In genomic region chr6:26318459-26319404, GRCh38 we compare ENCODE assay signal across 1 cellular context.
TF ChIP-seq lines count a peak whose summit lies in the region.

No MANE protein-coding gene starts in this region.

TF ChIP-seq in K562, 482 proteins besides CTCF, POLR2A, EP300 and RAD21 (continued from another document and continues in another):
- TF ChIP-seq ZBTB40 (IDR thresholded peaks at IDR 0.05) (peak; percentile 69), ZBTB40 (CRISPR knock-in tag; IDR thresholded peaks at IDR 0.05) (no peak), LARP7 (IDR thresholded peaks at IDR 0.05) (0 out of 2 replicates have a peak, but pooled peaks have one; percentile 0), MIER1 (IDR thresholded peaks at IDR 0.05; ENCODE audit: low read depth) (no peak; the same call in 1 of the 2 replicates), ASH1L (IDR thresholded peaks at IDR 0.05; ENCODE audit: borderline replicate concordance, low read depth, partially characterized antibody) (peak; percentile 11), PTRF (tag; IDR thresholded peaks at IDR 0.05) (peak; percentile 13; the same call in 1 of the 2 replicates), CEBPG (CRISPR knock-in tag; IDR thresholded peaks at IDR 0.05) (peak; percentile 18; the same call in 1 of the 2 replicates), CEBPG (tag; conservative IDR thresholded peaks at IDR 0.05 in 1 of 2, IDR thresholded peaks at IDR 0.05 in 1 of 2) (no peak), XRCC4 (IDR thresholded peaks at IDR 0.05; ENCODE audit: extremely low read depth, insufficient read depth, insufficient read length) (no peak), HMBOX1 (IDR thresholded peaks at IDR 0.05) (no peak), PHF21A (IDR thresholded peaks at IDR 0.05; ENCODE audit: borderline replicate concordance, low read depth) (0 out of 2 replicates have a peak, but pooled peaks have one; percentile 38), HLTF (IDR thresholded peaks at IDR 0.05) (0 out of 2 replicates have a peak, but pooled peaks have one; percentile 12), ZNF699 (CRISPR knock-in tag; IDR thresholded peaks at IDR 0.05; ENCODE audit: insufficient replicate concordance) (no peak), FUS (optimal IDR thresholded peaks at IDR 0.05; ENCODE audit: low read depth, low read length) (no peak), CCAR2 (IDR thresholded peaks at IDR 0.05; ENCODE audit: low read depth, low read length) (no peak), POLR3A (IDR thresholded peaks at IDR 0.05; ENCODE audit: borderline replicate concordance, extremely low read depth, insufficient read depth, insufficient read length) (peak; percentile 79), ZKSCAN1 (IDR thresholded peaks at IDR 0.05; ENCODE audit: low read depth, low read length) (no peak), HMGN3 (IDR thresholded peaks at IDR 0.05; ENCODE audit: borderline replicate concordance, extremely low read depth, insufficient read length, low read depth, low read length) (no peak), TAF15 (IDR thresholded peaks at IDR 0.05; ENCODE audit: low read depth, low read length) (no peak), TGIF2 (CRISPR knock-in tag; IDR thresholded peaks at IDR 0.05) (no peak), NCOA1 (IDR thresholded peaks at IDR 0.05; ENCODE audit: low read depth) (peak; percentile 11; the same call in 1 of the 2 replicates), CEBPB (tag; IDR thresholded peaks at IDR 0.05) (peak; percentile 68; the same call in 1 of the 2 replicates), HDAC6 (IDR thresholded peaks at IDR 0.05; ENCODE audit: low read depth, low read length) (no peak), MCM7 (IDR thresholded peaks at IDR 0.05) (no peak), NCOR1 (IDR thresholded peaks at IDR 0.05) (0 out of 2 replicates have a peak, but pooled peaks have one; percentile 18), C11orf30 (IDR thresholded peaks at IDR 0.05; ENCODE audit: low read depth) (no peak), RAD51 (IDR thresholded peaks at IDR 0.05; ENCODE audit: borderline replicate concordance, low read depth) (peak; percentile 4; the same call in 1 of the 2 replicates), ARID1B (IDR thresholded peaks at IDR 0.05) (peak; percentile 21; the same call in 1 of the 2 replicates), KLF1 (tag; IDR thresholded peaks at IDR 0.05) (peak; percentile 38; the same call in 1 of the 2 replicates), BMI1 (IDR thresholded peaks at IDR 0.05; ENCODE audit: low read length) (no peak), WHSC1 (IDR thresholded peaks at IDR 0.05; ENCODE audit: low read length) (no peak), E4F1 (CRISPR knock-in tag; IDR thresholded peaks at IDR 0.05; ENCODE audit: borderline replicate concordance) (no peak), HDAC1 (IDR thresholded peaks at IDR 0.05) (peak; percentile 71 to 77; a peak in 2 of 4 replicates), ZBTB9 (CRISPR knock-in tag; IDR thresholded peaks at IDR 0.05) (no peak), SP2 (IDR thresholded peaks at IDR 0.05; ENCODE audit: extremely low read depth, low read depth, low read length, poor library complexity, severe bottlenecking) (no peak)
